26 cellular contexts compared by ENCODE assay signal in the genomic region with DNA sequence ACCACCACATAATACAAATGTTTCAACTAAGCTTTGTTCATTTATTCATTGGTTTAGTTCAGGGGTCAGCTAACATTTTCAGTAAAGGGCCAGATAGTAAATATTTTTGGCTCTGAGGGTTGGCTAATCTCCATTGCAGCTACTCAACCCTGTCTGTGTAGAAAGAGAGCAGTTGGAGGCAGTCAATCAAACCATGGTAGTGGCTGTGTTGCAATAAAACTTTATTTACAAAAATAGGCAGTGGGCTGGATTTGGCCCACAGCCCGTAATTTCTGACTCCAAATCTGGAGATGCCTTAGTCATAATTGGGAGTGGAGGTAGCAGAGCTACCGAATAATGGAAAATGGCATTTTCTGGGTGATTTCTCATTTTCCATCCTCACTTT.
"Had no signal": no experiment of that assay in that cellular context is flagged by ENCODE, and none has a peak within 500 bp of the region (broad histone marks: within the 10 kb centered on the region; RNA-seq: fewer than 3 reads in every experiment).

No MANE protein-coding gene starts in this region.

- H3K36me3 ChIP-seq: ascending aorta, SJCRH30 had no signal

- ATAC-seq: activated CD8-positive, alpha-beta T cell treated with anti-CD3 and anti-CD28 coated beads for 36 hours; activated T-cell treated with anti-CD3 and anti-CD28 coated beads, Interleukin-2, amount 50 U/mL, for 72 hours; activated T-helper 17 cell treated with anti-CD3 and anti-CD28 coated beads, Interleukin-2, amount 50 U/mL, for 72 hours; Panc1 had no signal

- H3K27ac ChIP-seq: ascending aorta, SJCRH30, SK-N-MC had no signal

- DNase-seq: activated CD4-positive, alpha-beta T cell treated with anti-CD3 and anti-CD28 coated beads, Interleukin-2, amount 10 ng/mL, durations not matched to agents 24 days and 14 days; activated CD4-positive, alpha-beta T cell treated with anti-CD3 and anti-CD28 coated beads, Interleukin-2, amount 50 U/mL, for 4 hours; activated CD8-positive, alpha-beta T cell treated with anti-CD3 and anti-CD28 coated beads for 36 hours; activated effector memory CD4-positive, alpha-beta T cell treated with anti-CD3 and anti-CD28 coated beads, Interleukin-2, amount 50 U/mL, for 16 hours; activated naive CD4-positive, alpha-beta T cell; activated naive CD4-positive, alpha-beta T cell treated with anti-CD3 and anti-CD28 coated beads, Interleukin-2, amount 50 U/mL, for 16 hours; activated naive CD8-positive, alpha-beta T cell treated with anti-CD3 and anti-CD28 coated beads for 36 hours; activated T-cell treated with anti-CD3 and anti-CD28 coated beads, Interleukin-2, amount 50 U/mL, for 1 hour; activated T-cell treated with anti-CD3 and anti-CD28 coated beads, Interleukin-2, amount 50 U/mL, for 72 hours; amygdala; cerebellar nuclear complex; Karpas-422; MV-4-11; NCI-H1092; NCI-H1436 treated with DMSO at 0.1 percent for 48 hours; NCI-H187 treated with DMSO at 0.1 percent for 48 hours; NCI-H2081 treated with DMSO at 0.1 percent for 48 hours; NCI-H226; NCI-H524 treated with DMSO at 0.1 percent for 48 hours; SHP77; SJCRH30; T1000 had no signal

- H3K4me1 ChIP-seq: ascending aorta, SJCRH30 had no signal

- H3K9me3 ChIP-seq: ascending aorta, SJCRH30 had no signal

- H3K4me3 ChIP-seq: ascending aorta, SJCRH30, SK-N-MC had no signal

- H3K27me3 ChIP-seq: ascending aorta, SJCRH30 had no signal
